In genomic region chr7:22853674-22854157, GRCh38 we compare ENCODE assay signal across 8 cellular contexts. TPM values are rescaled to one million over a fixed set of nuclear protein-coding genes. Genes with fewer than 3 reads are reported as not detected.
DNase-seq lines count a peak whose midpoint lies in the region; ATAC-seq lines count a peak whose summit lies in the region.

No MANE protein-coding gene starts in this region.

- H3K27ac ChIP-seq in Karpas-422 (ENCODE audit: low read length) (no peak overlapping the region), iPS-18a (ENCODE audit: low read length) (no peak overlapping the region)

- H3K4me2 ChIP-seq in Karpas-422 (ENCODE audit: low read depth, low read length, poor library complexity, severe bottlenecking) = peak overlapping the region; percentile 82

- H3K4me1 ChIP-seq in Karpas-422 (ENCODE audit: low read length) (peaks cover 31% of the 10 kb centered on the region), iPS-18a (ENCODE audit: control insufficient read depth, low read depth, low read length) (peaks cover 10% of the 10 kb centered on the region)

- no peaks in the 10 kb centered on the region for H3K27me3 Mint-ChIP-seq in stimulated activated naive B cell treated with anti-CD40 and anti-IgM and Interleukin-4, amounts not matched to agents 10 μg/mL and 1 μg/mL and 100 μg/mL, for 72 hours

- DNase-seq in NCI-H146 (lab: John Stamatoyannopoulos, UW) = peak; percentile 44
- no peak for DNase-seq in NCI-H146 treated with DMSO at 0.1 percent for 48 hours (lab: John Stamatoyannopoulos, UW; ENCODE audit: unreplicated experiment)
- peak; percentile 77 for DNase-seq in Karpas-422
- no peak for DNase-seq in activated naive CD4-positive, alpha-beta T cell treated with anti-CD3 and anti-CD28 coated beads, Interleukin-2, amount 50 U/mL, for 72 hours (ENCODE audit: low spot score in 2 of 2)
- DNase-seq in stimulated activated naive B cell treated with anti-CD40 and anti-IgM and Interleukin-4, amounts not matched to agents 10 μg/mL and 1 μg/mL and 100 μg/mL, for 72 hours = peak; percentile 49
- no peak for DNase-seq in activated gamma-delta T cell (lab: John Stamatoyannopoulos, UW)

- H3K9me3 ChIP-seq in Karpas-422 (ENCODE audit: low read length) (no peaks in the 10 kb centered on the region), iPS-18a (ENCODE audit: control insufficient read depth, low read depth, low read length) (no peaks in the 10 kb centered on the region)

- peaks cover 21 to 36% of the 10 kb centered on the region in 2 donors for H3K4me1 Mint-ChIP-seq in stimulated activated naive B cell treated with anti-CD40 and anti-IgM and Interleukin-4, amounts not matched to agents 10 μg/mL and 1 μg/mL and 100 μg/mL, for 72 hours

- H3K9ac ChIP-seq in Karpas-422 (ENCODE audit: low read length) = peak overlapping the region; percentile 86
- H3K9ac ChIP-seq in iPS-18a (ENCODE audit: low read length) = no peak overlapping the region

- H3K4me3 ChIP-seq in Karpas-422 (ENCODE audit: low read length) = peak overlapping the region; percentile 73
- peak overlapping the region; percentile 91 for H3K4me3 ChIP-seq in iPS-18a (ENCODE audit: low read length)

- peak overlapping the region; percentile 95 to 97 for H3K27ac Mint-ChIP-seq in activated naive CD4-positive, alpha-beta T cell treated with anti-CD3 and anti-CD28 coated beads, Interleukin-2, amount 50 U/mL, for 72 hours
- peak overlapping the region; percentile 96 for H3K27ac Mint-ChIP-seq in stimulated activated naive B cell treated with anti-CD40 and anti-IgM and Interleukin-4, amounts not matched to agents 10 μg/mL and 1 μg/mL and 100 μg/mL, for 72 hours

- H3K27me3 ChIP-seq in Karpas-422 (ENCODE audit: low read length) (no peaks in the 10 kb centered on the region), iPS-18a (ENCODE audit: control insufficient read depth, insufficient read depth, low read length) (peaks cover 5% of the 10 kb centered on the region)

- peaks cover 21% of the 10 kb centered on the region for H3K79me2 ChIP-seq in Karpas-422 (ENCODE audit: low read length)

- no peaks in the 10 kb centered on the region for H3K9me3 Mint-ChIP-seq in activated naive CD4-positive, alpha-beta T cell treated with anti-CD3 and anti-CD28 coated beads, Interleukin-2, amount 50 U/mL, for 72 hours
- no peaks in the 10 kb centered on the region for H3K9me3 Mint-ChIP-seq in stimulated activated naive B cell treated with anti-CD40 and anti-IgM and Interleukin-4, amounts not matched to agents 10 μg/mL and 1 μg/mL and 100 μg/mL, for 72 hours

- H2AFZ ChIP-seq in Karpas-422 (ENCODE audit: low read length) = peak overlapping the region; percentile 96

- H3K36me3 Mint-ChIP-seq in activated naive CD4-positive, alpha-beta T cell treated with anti-CD3 and anti-CD28 coated beads, Interleukin-2, amount 50 U/mL, for 72 hours = peaks cover 26 to 33% of the 10 kb centered on the region in 2 donors
- peaks cover 17 to 19% of the 10 kb centered on the region in 2 donors for H3K36me3 Mint-ChIP-seq in stimulated activated naive B cell treated with anti-CD40 and anti-IgM and Interleukin-4, amounts not matched to agents 10 μg/mL and 1 μg/mL and 100 μg/mL, for 72 hours

- H3K36me3 ChIP-seq in Karpas-422 (ENCODE audit: insufficient read depth, low read length) (peaks cover 27% of the 10 kb centered on the region), iPS-18a (ENCODE audit: control insufficient read depth, low read depth, low read length) (peaks cover 21% of the 10 kb centered on the region)

- peak overlapping the region; percentile 93 to 95 for H3K4me3 Mint-ChIP-seq in stimulated activated naive B cell treated with anti-CD40 and anti-IgM and Interleukin-4, amounts not matched to agents 10 μg/mL and 1 μg/mL and 100 μg/mL, for 72 hours

- no peaks in the 10 kb centered on the region for H3K9me2 ChIP-seq in Karpas-422 (replicated peaks; ENCODE audit: insufficient read depth, low read length)

- no peaks in the 10 kb centered on the region for H4K20me1 ChIP-seq in Karpas-422 (ENCODE audit: insufficient read depth, low read depth, low read length)

- ATAC-seq in GM21737 (IDR thresholded peaks at IDR 0.05; ENCODE audit: unreplicated experiment) = peak; percentile 18
- ATAC-seq in activated naive CD4-positive, alpha-beta T cell treated with anti-CD3 and anti-CD28 coated beads, Interleukin-2, amount 50 U/mL, for 72 hours = peak; percentile 27 to 65
- ATAC-seq in stimulated activated naive B cell treated with anti-CD40 and anti-IgM and Interleukin-4, amounts not matched to agents 10 μg/mL and 1 μg/mL and 100 μg/mL, for 72 hours (replicated peaks) = peak; percentile 56

RNA-seq across cellular contexts. Expression of gene TOMM7, which starts 31.1 kb away (rescaled TPM):
- total RNA-seq in Karpas-422 (2014; rRNA removed; shearing (Covaris generic); ENCODE audit: low replicate concordance) = 169 and 170 TPM in 2 replicates
- total RNA-seq in activated naive CD4-positive, alpha-beta T cell treated with anti-CD3 and anti-CD28 coated beads, Interleukin-2, amount 50 U/mL, for 72 hours = 100 to 1,000 TPM; 270 to 281 TPM

Comparison
In these comparisons a context has a peak if more than half of its experiments do, and no peak if none do; other contexts are left out.
1. DNase-seq: peak in NCI-H146 (single experiment), Karpas-422 (single experiment) and stimulated activated naive B cell treated with anti-CD40 and anti-IgM and Interleukin-4, amounts not matched to agents 10 μg/mL and 1 μg/mL and 100 μg/mL, for 72 hours (single experiment); none in NCI-H146 treated with DMSO at 0.1 percent for 48 hours (single experiment), activated naive CD4-positive, alpha-beta T cell treated with anti-CD3 and anti-CD28 coated beads, Interleukin-2, amount 50 U/mL, for 72 hours (0 of 2) and activated gamma-delta T cell (single experiment).
2. Peak in every context shown above with its lines, with median percentiles within 50 percentile points of each other: ATAC-seq.